In genomic region chr6:11229267-11230043, GRCh38 we compare ENCODE assay signal across 10 cellular contexts. TPM values are rescaled to one million over a fixed set of nuclear protein-coding genes. Genes with fewer than 3 reads are reported as not detected.
A peak's percentile ranks its signal among the peaks of the same experiment; 100 is the strongest.
DNase-seq lines count a peak whose midpoint lies in the region; ATAC-seq and TF ChIP-seq lines count a peak whose summit lies in the region.
"Had no signal": no experiment of that assay in that cellular context is flagged by ENCODE, and none has a peak within 500 bp of the region (broad histone marks: within the 10 kb centered on the region; RNA-seq: fewer than 3 reads in every experiment).

No MANE protein-coding gene starts in this region.

- H3K9me3 ChIP-seq in HAP-1: no peaks in the 10 kb centered on the region
- H3K9me3 ChIP-seq in adrenal gland (replicated peaks in 1 of 3): no peaks in the 10 kb centered on the region
- no peaks in the 10 kb centered on the region for H3K9me3 ChIP-seq in iPS-18a (ENCODE audit: control insufficient read depth, low read depth, low read length)
- no peaks in the 10 kb centered on the region for H3K9me3 ChIP-seq in gastrocnemius medialis

- TF ChIP-seq POLR2A in adrenal gland (IDR thresholded peaks at IDR 0.05) (no peak), gastrocnemius medialis (IDR thresholded peaks at IDR 0.05) (peak; percentile 16 to 43)

- H3K4me1 ChIP-seq in HAP-1: peaks cover 52% of the 10 kb centered on the region
- H3K4me1 ChIP-seq in adrenal gland (replicated peaks in 1 of 2): peaks cover 0 to 9% of the 10 kb centered on the region in 2 donors
- H3K4me1 ChIP-seq in iPS-18a (ENCODE audit: control insufficient read depth, low read depth, low read length): peaks cover 28% of the 10 kb centered on the region
- H3K4me1 ChIP-seq in gastrocnemius medialis: peaks cover 6 to 12% of the 10 kb centered on the region in 2 donors

- WGBS in adrenal gland, 4 donors: 58 to 65% (median 60%) methylated on average over 16 to 18 of the region's 18 CpGs

- no peak for ATAC-seq in gastrocnemius medialis
- ATAC-seq in GM21786 (IDR thresholded peaks at IDR 0.05; ENCODE audit: unreplicated experiment): no peak

- H3K9ac ChIP-seq in iPS-18a (ENCODE audit: low read length): no peak overlapping the region

- TF ChIP-seq CTCF in adrenal gland (IDR thresholded peaks at IDR 0.05) (no peak), gastrocnemius medialis (IDR thresholded peaks at IDR 0.05 in 4 of 5, conservative IDR thresholded peaks at IDR 0.05 in 1 of 5) (no peak), GM20000 (IDR thresholded peaks at IDR 0.05; ENCODE audit: extremely low read depth, missing control alignments) (no peak)

- in situ Hi-C loops in HAP-1 (cut with MboI; ENCODE audit: low sequenced_read_pairs) (loop anchor here (10.0 kb wide), 1 partner anchor 265 kb away; no protein-coding TSS in a partner anchor), gastrocnemius medialis (cut with MboI; ENCODE audit: low sequenced_read_pairs in 4 of 4) (no loop called here)

- H3K4me3 ChIP-seq in HAP-1 (peak overlapping the region; percentile 74), adrenal gland (peak overlapping the region in 1 of 4 donors; percentile 58), iPS-18a (ENCODE audit: low read length) (peak overlapping the region; percentile 48), gastrocnemius medialis (peak overlapping the region; percentile 61 to 91 (median 66))

- H3K36me3 ChIP-seq in HAP-1 (replicated peaks) (peaks cover 12% of the 10 kb centered on the region; the same call in 1 of the 2 replicates), adrenal gland (replicated peaks in 1 of 2) (no peaks in the 10 kb centered on the region), iPS-18a (ENCODE audit: control insufficient read depth, low read depth, low read length) (no peaks in the 10 kb centered on the region), gastrocnemius medialis (no peaks in the 10 kb centered on the region)

- H3K27me3 ChIP-seq in HAP-1 (ENCODE audit: low read depth) (no peaks in the 10 kb centered on the region), adrenal gland (no peaks in the 10 kb centered on the region), iPS-18a (ENCODE audit: control insufficient read depth, insufficient read depth, low read length) (no peaks in the 10 kb centered on the region), gastrocnemius medialis (no peaks in the 10 kb centered on the region)

- peak; percentile 59 to 62 for DNase-seq in HAP-1 (ENCODE audit: low spot score in 2 of 2)
- no peak for DNase-seq in adrenal gland
- no peak for DNase-seq in gastrocnemius medialis
- DNase-seq in GM20000 (ENCODE audit: low spot score): no peak
- no peak for DNase-seq in activated gamma-delta T cell (lab: John Stamatoyannopoulos, UW)
- no peak for DNase-seq in pons (ENCODE audit: low spot score)
- DNase-seq: amniotic stem cell, OCI-M1 had no signal

- intact Hi-C loops in adrenal gland (cut with DNase I) (no loop called here), gastrocnemius medialis (cut with DNase I; ENCODE audit: low total_unique reads) (loop anchor here (5.0 to 10.0 kb wide), 5 partner anchors 57 to 345 kb away; partner anchors contain the start of gene SMIM13)

- H3K27ac ChIP-seq in adrenal gland (peak overlapping the region in 3 of 5 donors; percentile 16 to 88 (median 88)), iPS-18a (ENCODE audit: low read length) (no peak overlapping the region), gastrocnemius medialis (peak overlapping the region; percentile 74 to 84 (median 75))

RNA-seq across cellular contexts. Expression of gene NEDD9, which starts 3.0 kb away (rescaled TPM):
- total RNA-seq in adrenal gland (10 to 100 TPM in 7 of 8 donors, 1 to 10 TPM in 1; 6.6 to 47.9 (median 19.7) TPM), gastrocnemius medialis (10 to 100 TPM; 19.8 to 49.4 (median 35.6) TPM)
- polyA plus RNA-seq in adrenal gland: 10 to 100 TPM in 1 of 3 donors, 1 to 10 TPM in 2; 8.0 to 14.7 (median 8.6) TPM

Comparison
In these comparisons a context has a peak if more than half of its experiments do, and no peak if none do; other contexts are left out.
1. DNase-seq: peak in HAP-1 (2 of 2); none in adrenal gland (0 of 7), gastrocnemius medialis (0 of 2), GM20000 (single experiment), activated gamma-delta T cell (single experiment) and pons (single experiment).
2. POLR2A ChIP-seq: peak in gastrocnemius medialis (2 of 2); none in adrenal gland (0 of 2).